ENCODE assay signal across 1 cellular context in the genomic region with DNA sequence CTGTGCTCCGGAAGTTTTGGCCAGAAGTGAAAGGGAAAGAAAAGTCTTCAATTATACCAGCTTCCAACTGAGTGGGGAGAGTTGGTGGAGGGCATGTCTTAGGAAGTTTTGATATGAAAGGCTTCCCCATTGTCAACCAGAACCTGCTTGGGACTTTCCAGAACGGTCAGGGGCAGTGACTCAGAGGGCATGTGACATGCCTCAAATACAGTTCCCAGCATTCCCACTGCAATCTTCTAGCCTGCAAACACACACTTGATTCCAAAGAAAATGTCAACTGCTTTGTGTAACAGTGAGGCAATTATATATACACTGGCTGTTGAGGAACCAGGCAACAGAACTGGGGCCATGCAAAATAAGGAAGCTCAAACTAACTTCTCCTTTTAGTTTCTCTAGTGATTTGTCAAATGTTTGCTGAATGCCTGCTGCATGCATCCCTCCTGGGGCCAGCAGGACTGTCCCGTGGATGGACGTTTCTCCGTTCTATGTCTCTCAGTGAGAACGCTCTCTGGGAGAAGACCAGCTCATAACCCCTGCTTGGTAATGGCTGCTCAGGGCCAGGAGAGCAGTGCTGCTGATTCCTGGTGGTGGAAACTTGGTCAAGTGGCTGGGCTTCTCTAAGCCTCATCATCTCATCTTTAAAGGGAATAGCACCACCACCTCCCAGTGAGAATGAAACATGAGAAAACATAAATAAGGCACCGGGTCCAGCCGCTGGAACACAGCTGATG.
TF ChIP-seq lines count a peak whose summit lies in the region.

No MANE protein-coding gene starts in this region.

TF ChIP-seq in GM23338, 12 proteins besides CTCF, POLR2A, EP300 and RAD21:
- TF ChIP-seq, protein P1, sequence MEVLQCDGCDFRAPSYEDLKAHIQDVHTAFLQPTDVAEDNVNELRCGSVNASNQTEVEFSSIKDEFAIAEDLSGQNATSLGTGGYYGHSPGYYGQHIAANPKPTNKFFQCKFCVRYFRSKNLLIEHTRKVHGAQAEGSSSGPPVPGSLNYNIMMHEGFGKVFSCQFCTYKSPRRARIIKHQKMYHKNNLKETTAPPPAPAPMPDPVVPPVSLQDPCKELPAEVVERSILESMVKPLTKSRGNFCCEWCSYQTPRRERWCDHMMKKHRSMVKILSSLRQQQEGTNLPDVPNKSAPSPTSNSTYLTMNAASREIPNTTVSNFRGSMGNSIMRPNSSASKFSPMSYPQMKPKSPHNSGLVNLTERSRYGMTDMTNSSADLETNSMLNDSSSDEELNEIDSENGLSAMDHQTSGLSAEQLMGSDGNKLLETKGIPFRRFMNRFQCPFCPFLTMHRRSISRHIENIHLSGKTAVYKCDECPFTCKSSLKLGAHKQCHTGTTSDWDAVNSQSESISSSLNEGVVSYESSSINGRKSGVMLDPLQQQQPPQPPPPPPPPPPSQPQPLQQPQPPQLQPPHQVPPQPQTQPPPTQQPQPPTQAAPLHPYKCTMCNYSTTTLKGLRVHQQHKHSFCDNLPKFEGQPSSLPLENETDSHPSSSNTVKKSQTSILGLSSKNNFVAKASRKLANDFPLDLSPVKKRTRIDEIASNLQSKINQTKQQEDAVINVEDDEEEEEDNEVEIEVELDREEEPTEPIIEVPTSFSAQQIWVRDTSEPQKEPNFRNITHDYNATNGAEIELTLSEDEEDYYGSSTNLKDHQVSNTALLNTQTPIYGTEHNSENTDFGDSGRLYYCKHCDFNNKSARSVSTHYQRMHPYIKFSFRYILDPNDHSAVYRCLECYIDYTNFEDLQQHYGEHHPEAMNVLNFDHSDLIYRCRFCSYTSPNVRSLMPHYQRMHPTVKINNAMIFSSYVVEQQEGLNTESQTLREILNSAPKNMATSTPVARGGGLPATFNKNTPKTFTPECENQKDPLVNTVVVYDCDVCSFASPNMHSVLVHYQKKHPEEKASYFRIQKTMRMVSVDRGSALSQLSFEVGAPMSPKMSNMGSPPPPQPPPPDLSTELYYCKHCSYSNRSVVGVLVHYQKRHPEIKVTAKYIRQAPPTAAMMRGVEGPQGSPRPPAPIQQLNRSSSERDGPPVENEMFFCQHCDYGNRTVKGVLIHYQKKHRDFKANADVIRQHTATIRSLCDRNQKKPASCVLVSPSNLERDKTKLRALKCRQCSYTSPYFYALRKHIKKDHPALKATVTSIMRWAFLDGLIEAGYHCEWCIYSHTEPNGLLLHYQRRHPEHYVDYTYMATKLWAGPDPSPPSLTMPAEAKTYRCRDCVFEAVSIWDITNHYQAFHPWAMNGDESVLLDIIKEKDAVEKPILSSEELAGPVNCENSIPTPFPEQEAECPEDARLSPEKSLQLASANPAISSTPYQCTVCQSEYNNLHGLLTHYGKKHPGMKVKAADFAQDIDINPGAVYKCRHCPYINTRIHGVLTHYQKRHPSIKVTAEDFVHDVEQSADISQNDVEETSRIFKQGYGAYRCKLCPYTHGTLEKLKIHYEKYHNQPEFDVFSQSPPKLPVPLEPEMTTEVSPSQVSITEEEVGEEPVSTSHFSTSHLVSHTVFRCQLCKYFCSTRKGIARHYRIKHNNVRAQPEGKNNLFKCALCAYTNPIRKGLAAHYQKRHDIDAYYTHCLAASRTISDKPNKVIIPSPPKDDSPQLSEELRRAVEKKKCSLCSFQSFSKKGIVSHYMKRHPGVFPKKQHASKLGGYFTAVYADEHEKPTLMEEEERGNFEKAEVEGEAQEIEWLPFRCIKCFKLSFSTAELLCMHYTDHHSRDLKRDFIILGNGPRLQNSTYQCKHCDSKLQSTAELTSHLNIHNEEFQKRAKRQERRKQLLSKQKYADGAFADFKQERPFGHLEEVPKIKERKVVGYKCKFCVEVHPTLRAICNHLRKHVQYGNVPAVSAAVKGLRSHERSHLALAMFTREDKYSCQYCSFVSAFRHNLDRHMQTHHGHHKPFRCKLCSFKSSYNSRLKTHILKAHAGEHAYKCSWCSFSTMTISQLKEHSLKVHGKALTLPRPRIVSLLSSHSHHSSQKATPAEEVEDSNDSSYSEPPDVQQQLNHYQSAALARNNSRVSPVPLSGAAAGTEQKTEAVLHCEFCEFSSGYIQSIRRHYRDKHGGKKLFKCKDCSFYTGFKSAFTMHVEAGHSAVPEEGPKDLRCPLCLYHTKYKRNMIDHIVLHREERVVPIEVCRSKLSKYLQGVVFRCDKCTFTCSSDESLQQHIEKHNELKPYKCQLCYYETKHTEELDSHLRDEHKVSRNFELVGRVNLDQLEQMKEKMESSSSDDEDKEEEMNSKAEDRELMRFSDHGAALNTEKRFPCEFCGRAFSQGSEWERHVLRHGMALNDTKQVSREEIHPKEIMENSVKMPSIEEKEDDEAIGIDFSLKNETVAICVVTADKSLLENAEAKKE (CRISPR knock-in tag; IDR thresholded peaks at IDR 0.05), result no peak
- TF ChIP-seq, protein P2, sequence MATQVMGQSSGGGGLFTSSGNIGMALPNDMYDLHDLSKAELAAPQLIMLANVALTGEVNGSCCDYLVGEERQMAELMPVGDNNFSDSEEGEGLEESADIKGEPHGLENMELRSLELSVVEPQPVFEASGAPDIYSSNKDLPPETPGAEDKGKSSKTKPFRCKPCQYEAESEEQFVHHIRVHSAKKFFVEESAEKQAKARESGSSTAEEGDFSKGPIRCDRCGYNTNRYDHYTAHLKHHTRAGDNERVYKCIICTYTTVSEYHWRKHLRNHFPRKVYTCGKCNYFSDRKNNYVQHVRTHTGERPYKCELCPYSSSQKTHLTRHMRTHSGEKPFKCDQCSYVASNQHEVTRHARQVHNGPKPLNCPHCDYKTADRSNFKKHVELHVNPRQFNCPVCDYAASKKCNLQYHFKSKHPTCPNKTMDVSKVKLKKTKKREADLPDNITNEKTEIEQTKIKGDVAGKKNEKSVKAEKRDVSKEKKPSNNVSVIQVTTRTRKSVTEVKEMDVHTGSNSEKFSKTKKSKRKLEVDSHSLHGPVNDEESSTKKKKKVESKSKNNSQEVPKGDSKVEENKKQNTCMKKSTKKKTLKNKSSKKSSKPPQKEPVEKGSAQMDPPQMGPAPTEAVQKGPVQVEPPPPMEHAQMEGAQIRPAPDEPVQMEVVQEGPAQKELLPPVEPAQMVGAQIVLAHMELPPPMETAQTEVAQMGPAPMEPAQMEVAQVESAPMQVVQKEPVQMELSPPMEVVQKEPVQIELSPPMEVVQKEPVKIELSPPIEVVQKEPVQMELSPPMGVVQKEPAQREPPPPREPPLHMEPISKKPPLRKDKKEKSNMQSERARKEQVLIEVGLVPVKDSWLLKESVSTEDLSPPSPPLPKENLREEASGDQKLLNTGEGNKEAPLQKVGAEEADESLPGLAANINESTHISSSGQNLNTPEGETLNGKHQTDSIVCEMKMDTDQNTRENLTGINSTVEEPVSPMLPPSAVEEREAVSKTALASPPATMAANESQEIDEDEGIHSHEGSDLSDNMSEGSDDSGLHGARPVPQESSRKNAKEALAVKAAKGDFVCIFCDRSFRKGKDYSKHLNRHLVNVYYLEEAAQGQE (IDR thresholded peaks at IDR 0.05; ENCODE audit: unreplicated experiment), result no peak
- no peak for TF ChIP-seq ZNF331 (CRISPR knock-in tag; IDR thresholded peaks at IDR 0.05; ENCODE audit: low read depth)
- no peak for TF ChIP-seq CREB1 (CRISPR knock-in tag; IDR thresholded peaks at IDR 0.05; ENCODE audit: low read depth)
- no peak for TF ChIP-seq POLR2AphosphoS5 (IDR thresholded peaks at IDR 0.05; ENCODE audit: low read depth)
- no peak for TF ChIP-seq JUNB (IDR thresholded peaks at IDR 0.05; ENCODE audit: unreplicated experiment)
- TF ChIP-seq ZNF114 (CRISPR knock-in tag; IDR thresholded peaks at IDR 0.05), result no peak
- TF ChIP-seq STAT1 (IDR thresholded peaks at IDR 0.05; ENCODE audit: unreplicated experiment), result no peak
- TF ChIP-seq, protein P3, sequence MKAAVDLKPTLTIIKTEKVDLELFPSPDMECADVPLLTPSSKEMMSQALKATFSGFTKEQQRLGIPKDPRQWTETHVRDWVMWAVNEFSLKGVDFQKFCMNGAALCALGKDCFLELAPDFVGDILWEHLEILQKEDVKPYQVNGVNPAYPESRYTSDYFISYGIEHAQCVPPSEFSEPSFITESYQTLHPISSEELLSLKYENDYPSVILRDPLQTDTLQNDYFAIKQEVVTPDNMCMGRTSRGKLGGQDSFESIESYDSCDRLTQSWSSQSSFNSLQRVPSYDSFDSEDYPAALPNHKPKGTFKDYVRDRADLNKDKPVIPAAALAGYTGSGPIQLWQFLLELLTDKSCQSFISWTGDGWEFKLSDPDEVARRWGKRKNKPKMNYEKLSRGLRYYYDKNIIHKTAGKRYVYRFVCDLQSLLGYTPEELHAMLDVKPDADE (IDR thresholded peaks at IDR 0.05), result no peak
- no peak for TF ChIP-seq EZH2 (IDR thresholded peaks at IDR 0.05; ENCODE audit: low read depth, unreplicated experiment)
- TF ChIP-seq EZH2phosphoT487 (IDR thresholded peaks at IDR 0.05; ENCODE audit: unreplicated experiment), result no peak
- TF ChIP-seq NANOG (IDR thresholded peaks at IDR 0.05; ENCODE audit: borderline replicate concordance), result no peak
